ENCODE assay signal across 8 cellular contexts in the genomic region with DNA sequence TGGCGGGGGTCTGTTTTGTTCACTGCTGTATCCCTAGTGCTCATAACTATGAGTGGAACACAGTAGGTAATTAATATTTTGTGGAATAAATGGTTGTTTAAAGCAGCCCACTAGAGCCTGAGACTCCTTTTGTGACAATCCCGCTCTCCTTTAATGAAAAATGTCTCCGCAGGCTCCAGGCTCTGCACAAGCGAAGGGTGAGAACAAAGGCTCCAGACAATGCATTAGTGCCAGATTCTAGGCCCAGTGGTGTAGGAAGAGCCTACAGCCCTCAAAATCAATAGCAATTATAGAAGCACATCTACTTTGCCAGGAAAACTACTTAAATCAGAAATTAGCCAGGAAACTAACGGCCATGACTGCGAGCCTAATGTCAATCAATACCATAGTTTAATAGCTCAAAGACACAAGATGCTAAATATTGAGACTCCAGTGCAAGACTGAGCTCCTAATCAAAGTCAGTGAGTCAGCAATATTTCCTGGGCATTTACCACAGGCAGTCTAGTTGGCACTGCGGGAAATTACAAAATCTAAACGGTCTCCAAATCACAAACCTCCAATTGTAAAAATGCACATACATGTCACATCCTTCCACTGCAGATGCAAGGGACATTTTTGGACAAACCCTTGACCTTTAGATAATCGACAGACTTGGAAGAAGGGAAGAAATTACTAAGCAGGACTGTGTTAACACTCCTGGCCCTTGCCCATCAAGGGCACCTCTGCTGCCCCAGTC. TPM values are rescaled to one million over a fixed set of nuclear protein-coding genes. Genes with fewer than 3 reads are reported as not detected.
DNase-seq lines count a peak whose midpoint lies in the region; ATAC-seq and TF ChIP-seq lines count a peak whose summit lies in the region.

No MANE protein-coding gene starts in this region.

- H4K20me1 ChIP-seq in SK-N-SH (ENCODE audit: insufficient read depth) (peaks cover 66% of the 10 kb centered on the region), smooth muscle cell (ENCODE audit: low read depth) (peaks cover 69% of the 10 kb centered on the region)

- no peaks in the 10 kb centered on the region for H3K9me3 ChIP-seq in HUES6 (ENCODE audit: control insufficient read depth, insufficient read depth, low read depth, low read length)
- no peaks in the 10 kb centered on the region for H3K9me3 ChIP-seq in SK-N-SH
- H3K9me3 ChIP-seq in smooth muscle cell (replicated peaks; ENCODE audit: low read depth): no peaks in the 10 kb centered on the region

- H3K9ac ChIP-seq in HUES6 (ENCODE audit: low read length) (peak overlapping the region; percentile 29), SK-N-SH (peak overlapping the region; percentile 99), smooth muscle cell (ENCODE audit: low read depth) (peak overlapping the region; percentile 99)

- no peak for ATAC-seq in HG02678 (IDR thresholded peaks at IDR 0.05; ENCODE audit: unreplicated experiment)
- no peak for ATAC-seq in stimulated activated naive CD8-positive, alpha-beta T cell treated with anti-CD3 and anti-CD28 coated beads, Interleukin-15, Interleukin-2, amounts not matched to agents 100 U/mL and 50 U/mL, for 24 hours

- H2AFZ ChIP-seq in SK-N-SH (ENCODE audit: low read depth) (no peak overlapping the region), smooth muscle cell (ENCODE audit: low read depth) (no peak overlapping the region)

- H3K79me2 ChIP-seq in SK-N-SH (ENCODE audit: insufficient read depth) (peaks cover 81% of the 10 kb centered on the region), smooth muscle cell (ENCODE audit: low read depth) (peaks cover 69% of the 10 kb centered on the region)

- 39% methylated on average over 9 of the region's 9 CpGs for WGBS in SK-N-SH (ENCODE audit: low lambda C conversion rate)
- 59% methylated on average over 9 of the region's 9 CpGs for WGBS in smooth muscle cell (ENCODE audit: low lambda C conversion rate)

- no peak for TF ChIP-seq EP300 in SK-N-SH (IDR thresholded peaks at IDR 0.05; ENCODE audit: borderline replicate concordance in 1 of 2, low read depth in 1 of 2, low read length in 1 of 2)

- H3K4me3 ChIP-seq in HUES6 (ENCODE audit: low read depth, low read length) (peak overlapping the region; percentile 11; the same call in 1 of the 2 replicates), SK-N-SH (ENCODE audit: low read depth in 2 of 2, low read length in 1 of 2) (peak overlapping the region; percentile 62 to 95; a peak in 3 of 4 replicates), smooth muscle cell (peak overlapping the region; percentile 98)

- peak overlapping the region; percentile 95 for H3K4me2 ChIP-seq in SK-N-SH
- peak overlapping the region; percentile 89 for H3K4me2 ChIP-seq in smooth muscle cell

- no peaks in the 10 kb centered on the region for H3K9me2 ChIP-seq in SK-N-SH

- DNase-seq in SK-N-SH (no peak), fibroblast of peridontal ligament (ENCODE audit: extremely low read depth) (peak; percentile 51), smooth muscle cell (lab: John Stamatoyannopoulos, UW; ENCODE audit: unreplicated experiment) (no peak), pons (ENCODE audit: low spot score) (no peak), dedifferentiated amniotic fluid mesenchymal stem cell (ENCODE audit: extremely low spot score) (no peak)
- no peak for DNase-seq in stimulated activated naive CD8-positive, alpha-beta T cell treated with anti-CD3 and anti-CD28 coated beads, Interleukin-15, Interleukin-2, amounts not matched to agents 100 U/mL and 50 U/mL, for 24 hours

- no peaks in the 10 kb centered on the region for H3K27me3 ChIP-seq in HUES6 (ENCODE audit: control insufficient read depth, insufficient read depth, low read length)
- no peaks in the 10 kb centered on the region for H3K27me3 ChIP-seq in SK-N-SH (ENCODE audit: insufficient read depth)
- no peaks in the 10 kb centered on the region for H3K27me3 ChIP-seq in smooth muscle cell (ENCODE audit: low read depth)

- H3K4me1 ChIP-seq in HUES6 (ENCODE audit: control insufficient read depth, insufficient read depth, low read length) (peaks cover 78% of the 10 kb centered on the region), SK-N-SH (ENCODE audit: control insufficient read depth in 1 of 2, insufficient read depth in 2 of 2, low read depth in 1 of 2, low read length in 1 of 2) (peaks cover 11 to 56% of the 10 kb centered on the region in 2 experiments), smooth muscle cell (ENCODE audit: low read depth) (peaks cover 63% of the 10 kb centered on the region)

- H3K36me3 ChIP-seq in HUES6 (ENCODE audit: control insufficient read depth, insufficient read depth, low read length) (peaks cover 34% of the 10 kb centered on the region; the same call in 1 of the 2 replicates), SK-N-SH (replicated peaks in 1 of 2; ENCODE audit: control insufficient read depth in 1 of 2, insufficient read depth in 2 of 2, low read length in 1 of 2) (peaks cover 15 to 55% of the 10 kb centered on the region in 2 experiments), smooth muscle cell (ENCODE audit: low read depth) (no peaks in the 10 kb centered on the region)

- TF ChIP-seq RAD21 in SK-N-SH (IDR thresholded peaks at IDR 0.05; ENCODE audit: low read length): no peak

- no peak overlapping the region for H3K27ac ChIP-seq in HUES6 (ENCODE audit: low read depth, low read length)
- H3K27ac ChIP-seq in SK-N-SH (ENCODE audit: low read depth in 2 of 2, low read length in 1 of 2): peak overlapping the region; percentile 76 to 99; a peak in 3 of 4 replicates
- H3K27ac ChIP-seq in smooth muscle cell (ENCODE audit: low read depth): peak overlapping the region; percentile 99

- TF ChIP-seq CTCF in SK-N-SH (IDR thresholded peaks at IDR 0.05) (no peak), smooth muscle cell (IDR thresholded peaks at IDR 0.05; ENCODE audit: borderline replicate concordance, insufficient read depth, poor library complexity, severe bottlenecking) (no peak)

- POLR2A ChIA-PET in SK-N-SH (lab: Yijun Ruan, JAX): no interaction called here

- H3F3A ChIP-seq in SK-N-SH (replicated peaks; ENCODE audit: insufficient read depth) (peaks cover 74% of the 10 kb centered on the region), smooth muscle cell (ENCODE audit: low read depth) (peaks cover 70% of the 10 kb centered on the region)

- CTCF ChIA-PET in SK-N-SH (lab: Yijun Ruan, JAX): interaction anchor here (1.1 kb wide), 1 partner anchor 32 kb away, joined by 3 read pairs; no protein-coding TSS in a partner anchor

TF ChIP-seq in SK-N-SH, 30 proteins besides CTCF, POLR2A, EP300 and RAD21:
- TF ChIP-seq GATA2 (CRISPR knock-in tag; IDR thresholded peaks at IDR 0.05): no peak
- no peak for TF ChIP-seq EZH2phosphoT487 (IDR thresholded peaks at IDR 0.05; ENCODE audit: borderline replicate concordance, low read depth)

RNA-seq across cellular contexts. Expression of gene ANXA2, which starts 2.3 kb away (rescaled TPM):
- polyA plus RNA-seq in SK-N-SH (2012; rRNA removed): 4,669 and 5,711 TPM in 2 replicates
- polyA plus RNA-seq in SK-N-SH (2012; cell fraction: cytosol; rRNA removed): 5,477 and 5,705 TPM in 2 replicates
- 2,958 and 4,347 TPM in 2 replicates for polyA plus RNA-seq in SK-N-SH (2012; cell fraction: nucleus; rRNA removed)
- 2,380 and 2,477 TPM in 2 replicates for total RNA-seq in smooth muscle cell
- polyA plus RNA-seq in smooth muscle cell: 2,665 and 3,194 TPM in 2 replicates

Comparison
In these comparisons a context has a peak if more than half of its experiments do, and no peak if none do; other contexts are left out.
1. H3K4me3 ChIP-seq: peak in every context shown above with its lines; median percentile 98 in smooth muscle cell; 78 in SK-N-SH; 11 in HUES6.
2. H3K9ac ChIP-seq: peak in every context shown above with its lines; median percentile 99 in SK-N-SH; 99 in smooth muscle cell; 29 in HUES6.